Comparison of ENCODE assay signal across 1 cellular context in genomic region chr1:206634365-206635079, GRCh38.
TF ChIP-seq lines count a peak whose summit lies in the region.

No MANE protein-coding gene starts in this region.

TF ChIP-seq in HEK293, 187 proteins besides CTCF, POLR2A, EP300 and RAD21 (continued from another document and continues in another):
- TF ChIP-seq ZNF280C (tag by site-specific recombination; IDR thresholded peaks at IDR 0.05), result no peak
- no peak for TF ChIP-seq BCL11A (tag by site-specific recombination; IDR thresholded peaks at IDR 0.05; ENCODE audit: low read depth)
- TF ChIP-seq ZBTB11 (tag by site-specific recombination; conservative IDR thresholded peaks at IDR 0.05; ENCODE audit: low read depth), result no peak
- TF ChIP-seq HOXC10 (CRISPR knock-in tag; IDR thresholded peaks at IDR 0.05), result no peak
- no peak for TF ChIP-seq ZNF146 (tag by site-specific recombination; IDR thresholded peaks at IDR 0.05)
- TF ChIP-seq SCRT2 (tag by site-specific recombination; IDR thresholded peaks at IDR 0.05), result no peak
- TF ChIP-seq HOXA7 (CRISPR knock-in tag; IDR thresholded peaks at IDR 0.05; ENCODE audit: borderline replicate concordance), result no peak
- TF ChIP-seq SETDB1 (IDR thresholded peaks at IDR 0.05; ENCODE audit: insufficient read length, low read length), result no peak
- no peak for TF ChIP-seq ZNF174 (tag by site-specific recombination; IDR thresholded peaks at IDR 0.05)
- 0 out of 2 replicates have a peak, but pooled peaks have one; percentile 6 for TF ChIP-seq SP2 (tag by site-specific recombination; IDR thresholded peaks at IDR 0.05)
- TF ChIP-seq ZNF398 (tag by site-specific recombination; IDR thresholded peaks at IDR 0.05), result no peak
- TF ChIP-seq ZNF184 (tag by site-specific recombination; IDR thresholded peaks at IDR 0.05), result no peak
- TF ChIP-seq PRDM10 (tag by site-specific recombination; IDR thresholded peaks at IDR 0.05), result peak; percentile 70
- TF ChIP-seq ZNF26 (tag by site-specific recombination; IDR thresholded peaks at IDR 0.05), result no peak
- no peak for TF ChIP-seq ZNF132 (tag by site-specific recombination; IDR thresholded peaks at IDR 0.05; ENCODE audit: borderline replicate concordance)
- no peak for TF ChIP-seq ZNF280D (tag by site-specific recombination; IDR thresholded peaks at IDR 0.05)
- TF ChIP-seq ZNF664 (tag by site-specific recombination; IDR thresholded peaks at IDR 0.05), result no peak
- TF ChIP-seq ZNF138 (tag by site-specific recombination; IDR thresholded peaks at IDR 0.05; ENCODE audit: borderline replicate concordance), result no peak
- no peak for TF ChIP-seq ZNF639 (tag by site-specific recombination; IDR thresholded peaks at IDR 0.05)
- TF ChIP-seq ZNF335 (tag by site-specific recombination; conservative IDR thresholded peaks at IDR 0.05), result peak; percentile 68
- no peak for TF ChIP-seq ZNF23 (tag by site-specific recombination; IDR thresholded peaks at IDR 0.05; ENCODE audit: borderline replicate concordance)
- peak; percentile 82 for TF ChIP-seq ZNF654 (tag by site-specific recombination; IDR thresholded peaks at IDR 0.05; ENCODE audit: low read depth)
- 0 out of 2 replicates have a peak, but pooled peaks have one; percentile 20 for TF ChIP-seq ZBTB17 (tag by site-specific recombination; IDR thresholded peaks at IDR 0.05)
- TF ChIP-seq TCF7L2 (IDR thresholded peaks at IDR 0.05; ENCODE audit: borderline replicate concordance, low read depth, low read length), result no peak
- TF ChIP-seq ZNF561 (tag by site-specific recombination; IDR thresholded peaks at IDR 0.05; ENCODE audit: borderline replicate concordance), result 0 out of 2 replicates have a peak, but pooled peaks have one; percentile 19
- no peak for TF ChIP-seq ZIC2 (tag by site-specific recombination; IDR thresholded peaks at IDR 0.05)
- no peak for TF ChIP-seq ZNF221 (tag by site-specific recombination; IDR thresholded peaks at IDR 0.05; ENCODE audit: borderline replicate concordance)
- TF ChIP-seq KLF10 (tag by site-specific recombination; IDR thresholded peaks at IDR 0.05), result 0 out of 2 replicates have a peak, but pooled peaks have one; percentile 32
- TF ChIP-seq FEZF1 (tag by site-specific recombination; IDR thresholded peaks at IDR 0.05), result no peak
- TF ChIP-seq ZFP37 (tag by site-specific recombination; IDR thresholded peaks at IDR 0.05), result 0 out of 2 replicates have a peak, but pooled peaks have one; percentile 9
- TF ChIP-seq ZNF677 (tag by site-specific recombination; IDR thresholded peaks at IDR 0.05), result no peak
- TF ChIP-seq ZNF16 (tag by site-specific recombination; IDR thresholded peaks at IDR 0.05; ENCODE audit: low read depth), result no peak
- TF ChIP-seq ZNF473 (tag by site-specific recombination; IDR thresholded peaks at IDR 0.05), result no peak
- TF ChIP-seq IKZF3 (tag by site-specific recombination; IDR thresholded peaks at IDR 0.05), result peak; percentile 41; the same call in 1 of the 2 replicates
- TF ChIP-seq SP7 (tag by site-specific recombination; IDR thresholded peaks at IDR 0.05), result no peak
- no peak for TF ChIP-seq RBAK (tag by site-specific recombination; IDR thresholded peaks at IDR 0.05)
- no peak for TF ChIP-seq PATZ1 (tag by site-specific recombination; IDR thresholded peaks at IDR 0.05)
- TF ChIP-seq ZFP3 (tag by site-specific recombination; IDR thresholded peaks at IDR 0.05; ENCODE audit: low read depth), result no peak
- no peak for TF ChIP-seq ZBTB48 (tag by site-specific recombination; IDR thresholded peaks at IDR 0.05)
- no peak for TF ChIP-seq PBX3 (CRISPR knock-in tag; IDR thresholded peaks at IDR 0.05)
- 0 out of 2 replicates have a peak, but pooled peaks have one; percentile 20 for TF ChIP-seq ZNF501 (tag by site-specific recombination; IDR thresholded peaks at IDR 0.05)
